Comparison of ENCODE assay signal across 23 cellular contexts in the genomic region with DNA sequence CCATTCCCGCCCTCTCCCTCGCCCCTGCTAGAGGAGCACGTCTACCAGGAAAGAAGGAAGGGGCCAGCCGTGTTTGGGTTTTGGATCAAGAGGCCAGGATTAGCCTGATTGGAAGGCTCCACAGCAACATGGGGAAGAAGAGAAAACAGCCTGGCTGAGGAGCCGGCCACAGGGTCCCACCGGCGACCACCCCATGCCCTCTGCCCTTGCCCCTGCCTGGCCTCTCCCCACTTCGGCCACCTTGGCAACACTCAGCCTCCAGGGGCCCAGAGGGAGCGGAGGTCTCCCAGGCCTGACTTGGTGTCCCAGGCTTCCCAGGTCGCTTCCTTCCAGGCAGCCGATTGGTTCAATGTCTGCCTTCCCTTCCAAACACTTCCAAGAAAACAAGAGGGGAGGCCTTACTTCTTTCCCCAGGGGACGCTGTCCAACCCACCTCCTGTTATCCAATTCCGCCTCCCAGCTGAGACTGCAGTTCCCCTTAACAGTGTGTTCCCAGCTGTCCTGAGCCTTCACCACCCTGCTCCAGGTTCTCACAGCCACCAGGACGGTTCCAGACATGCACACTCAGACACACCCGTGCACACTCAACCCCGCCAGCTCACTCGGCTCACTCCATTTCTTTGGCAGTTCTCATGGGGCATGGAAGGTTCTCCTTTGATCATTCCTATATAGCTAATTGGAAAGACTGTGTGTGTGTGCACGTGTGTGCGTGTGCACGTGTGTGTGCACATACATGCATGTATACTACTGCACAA.
"Had no signal": no experiment of that assay in that cellular context is flagged by ENCODE, and none has a peak within 500 bp of the region (broad histone marks: within the 10 kb centered on the region; RNA-seq: fewer than 3 reads in every experiment).

No MANE protein-coding gene starts in this region.

- H3K4me1 Mint-ChIP-seq: activated B cell treated with CpG ODN at 0.5 μM for 24 hours; activated naive CD8-positive, alpha-beta T cell treated with anti-CD3 and anti-CD28 coated beads for 36 hours; naive thymus-derived CD8-positive, alpha-beta T cell had no signal

- H3K27me3 ChIP-seq: ovary had no signal

- H3K9me3 Mint-ChIP-seq: activated B cell treated with CpG ODN at 0.5 μM for 24 hours; activated CD4-positive, alpha-beta memory T cell treated with anti-CD3 and anti-CD28 coated beads for 36 hours; activated naive CD8-positive, alpha-beta T cell treated with anti-CD3 and anti-CD28 coated beads for 36 hours; mesothelial cell of epicardium; type B pancreatic cell had no signal

- H3K4me3 ChIP-seq: breast epithelium, left ventricle myocardium inferior, ovary, psoas muscle, stomach, suprapubic skin had no signal

- H3K27ac ChIP-seq: breast epithelium, left ventricle myocardium inferior, neutrophil, ovary, psoas muscle, stomach, suprapubic skin had no signal

- DNase-seq: activated B cell treated with CpG ODN at 0.5 μM for 24 hours; activated CD4-positive, alpha-beta memory T cell treated with anti-CD3 and anti-CD28 coated beads for 36 hours; activated CD4-positive, alpha-beta T cell treated with anti-CD3 and anti-CD28 coated beads for 4 hours; activated naive CD4-positive, alpha-beta T cell treated with Interleukin-2 at 50 U/mL for 16 hours; activated naive CD8-positive, alpha-beta T cell treated with anti-CD3 and anti-CD28 coated beads for 36 hours; activated T-cell treated with anti-CD3 and anti-CD28 coated beads, Interleukin-2, amount 50 U/mL, for 48 hours; cerebellar nuclear complex; effector CD4-positive, alpha-beta T cell; foreskin fibroblast; kidney glomerular epithelial cell; left ventricle myocardium inferior; naive thymus-derived CD8-positive, alpha-beta T cell; ovary; psoas muscle; right cardiac atrium; stimulated activated CD4-positive, alpha-beta T cell treated with anti-CD3 and anti-CD28 coated beads, Interleukin-1b, Interleukin-23, amount 100 ng/mL, for 48 hours; stomach; T-helper 9 cell had no signal

- H3K27ac Mint-ChIP-seq: activated B cell treated with CpG ODN at 0.5 μM for 24 hours; activated CD4-positive, alpha-beta memory T cell treated with anti-CD3 and anti-CD28 coated beads for 36 hours; activated naive CD8-positive, alpha-beta T cell treated with anti-CD3 and anti-CD28 coated beads for 36 hours; mesothelial cell of epicardium; type B pancreatic cell had no signal

- ATAC-seq: naive thymus-derived CD8-positive, alpha-beta T cell; psoas muscle; right cardiac atrium had no signal

- H3K4me1 ChIP-seq: breast epithelium, left ventricle myocardium inferior, psoas muscle, stomach, suprapubic skin had no signal

- H3K4me3 Mint-ChIP-seq: activated B cell treated with CpG ODN at 0.5 μM for 24 hours; activated CD4-positive, alpha-beta memory T cell treated with anti-CD3 and anti-CD28 coated beads for 36 hours; activated naive CD8-positive, alpha-beta T cell treated with anti-CD3 and anti-CD28 coated beads for 36 hours; mesothelial cell of epicardium; naive thymus-derived CD8-positive, alpha-beta T cell; type B pancreatic cell had no signal

- H3K36me3 Mint-ChIP-seq: activated CD4-positive, alpha-beta memory T cell treated with anti-CD3 and anti-CD28 coated beads for 36 hours; activated naive CD8-positive, alpha-beta T cell treated with anti-CD3 and anti-CD28 coated beads for 36 hours; mesothelial cell of epicardium; naive thymus-derived CD8-positive, alpha-beta T cell; type B pancreatic cell had no signal

- H3K27me3 Mint-ChIP-seq: activated naive CD8-positive, alpha-beta T cell treated with anti-CD3 and anti-CD28 coated beads for 36 hours had no signal

- H3K36me3 ChIP-seq: breast epithelium, left ventricle myocardium inferior, neutrophil, ovary, stomach, suprapubic skin had no signal

- H3K9me3 ChIP-seq: breast epithelium, left ventricle myocardium inferior, neutrophil, ovary, psoas muscle, stomach, suprapubic skin had no signal
